19 cellular contexts compared by ENCODE assay signal in genomic region chr1:167776151-167776550, GRCh38. TPM values are rescaled to one million over a fixed set of nuclear protein-coding genes. Genes with fewer than 3 reads are reported as not detected.
DNase-seq lines count a peak whose midpoint lies in the region; ATAC-seq, FAIRE-seq and TF ChIP-seq lines count a peak whose summit lies in the region.
"Had no signal": no experiment of that assay in that cellular context is flagged by ENCODE, and none has a peak within 500 bp of the region (broad histone marks: within the 10 kb centered on the region; RNA-seq: fewer than 3 reads in every experiment).

No MANE protein-coding gene starts in this region.

- H3K36me3 ChIP-seq in bronchial epithelial cell (ENCODE audit: control insufficient read depth, insufficient read depth, low read length) (peaks cover 9% of the 10 kb centered on the region), left lung (peaks cover 0 to 24% of the 10 kb centered on the region in 2 donors)

- ATAC-seq in left lung (peak; percentile 13), GM18861 (IDR thresholded peaks at IDR 0.05; ENCODE audit: unreplicated experiment) (no peak)
- ATAC-seq: activated T-cell treated with anti-CD3 and anti-CD28 coated beads, Interleukin-2, amount 50 U/mL, for 4 hours; right cardiac atrium; T-helper 17 cell had no signal

- DNase-seq in AG20443 (ENCODE audit: low spot score) = peak; percentile 32
- DNase-seq in M059J (ENCODE audit: low read depth) = peak; percentile 73
- no peak for DNase-seq in bronchial epithelial cell (ENCODE audit: low read depth)
- DNase-seq in left lung = no peak
- DNase-seq in germinal center (ENCODE audit: low spot score) = no peak
- DNase-seq in iPS-NIHi7 (ENCODE audit: extremely low spot score) = no peak
- no peak for DNase-seq in NCI-H524 treated with DMSO at 0.1 percent for 48 hours (lab: John Stamatoyannopoulos, UW)
- DNase-seq: activated CD4-positive, alpha-beta memory T cell treated with anti-CD3 and anti-CD28 coated beads, Interleukin-2, amount 10 ng/mL, durations not matched to agents 7 days and 5 days; activated T-cell treated with anti-CD3 and anti-CD28 coated beads, Interleukin-2, amount 50 U/mL, for 4 hours; endodermal cell; Karpas-422; NCI-H69; right cardiac atrium; Right ventricle myocardium superior; stimulated activated naive CD8-positive, alpha-beta T cell treated with anti-CD3 and anti-CD28 coated beads, Interleukin-15, Interleukin-2, amounts not matched to agents 100 U/mL and 50 U/mL, for 24 hours; T-helper 17 cell; upper lobe of left lung had no signal

- TF ChIP-seq CTCF in bronchial epithelial cell (IDR thresholded peaks at IDR 0.05; ENCODE audit: insufficient read depth, low read length, severe bottlenecking) (no peak), left lung (IDR thresholded peaks at IDR 0.05) (no peak)

- intact Hi-C loops in left lung (cut with DNase I) = no loop called here

- no peaks in the 10 kb centered on the region for H3K27me3 ChIP-seq in bronchial epithelial cell (ENCODE audit: control insufficient read depth, insufficient read depth, low read length)
- no peaks in the 10 kb centered on the region for H3K27me3 ChIP-seq in left lung
- H3K27me3 ChIP-seq: upper lobe of left lung had no signal

- H3K27ac ChIP-seq in left lung = peak overlapping the region in 1 of 2 donors; percentile 34
- H3K27ac ChIP-seq: upper lobe of left lung, VCaP had no signal

- H3K9me3 ChIP-seq in left lung = no peaks in the 10 kb centered on the region
- H3K9me3 ChIP-seq: upper lobe of left lung had no signal

- H3K4me1 ChIP-seq in left lung = peaks cover 0 to 5% of the 10 kb centered on the region in 2 donors
- H3K4me1 ChIP-seq: upper lobe of left lung had no signal

- H3K4me3 ChIP-seq in bronchial epithelial cell (ENCODE audit: low read depth, low read length) (no peak overlapping the region), left lung (no peak overlapping the region)
- H3K4me3 ChIP-seq: upper lobe of left lung had no signal

- peak; percentile 90 for FAIRE-seq in bronchial epithelial cell (lab: Jason Lieb, UNC)

RNA-seq across cellular contexts. Expression of gene MPZL1, which starts 54.4 kb away (rescaled TPM):
- 79.3 and 110 TPM in 2 replicates for total RNA-seq in M059J (2014; rRNA removed; shearing (Covaris generic))
- 69.8 and 95.6 TPM in 2 replicates for total RNA-seq in bronchial epithelial cell
- total RNA-seq in left lung = 100 to 1,000 TPM; 135 to 148 TPM

Comparison
In these comparisons a context has a peak if more than half of its experiments do, and no peak if none do; other contexts are left out.
1. DNase-seq: peak in AG20443 (single experiment) and M059J (single experiment); none in bronchial epithelial cell (single experiment), left lung (0 of 2), germinal center (single experiment), iPS-NIHi7 (single experiment) and NCI-H524 treated with DMSO at 0.1 percent for 48 hours (single experiment).